Comparison of ENCODE assay signal across 8 cellular contexts in the genomic region with DNA sequence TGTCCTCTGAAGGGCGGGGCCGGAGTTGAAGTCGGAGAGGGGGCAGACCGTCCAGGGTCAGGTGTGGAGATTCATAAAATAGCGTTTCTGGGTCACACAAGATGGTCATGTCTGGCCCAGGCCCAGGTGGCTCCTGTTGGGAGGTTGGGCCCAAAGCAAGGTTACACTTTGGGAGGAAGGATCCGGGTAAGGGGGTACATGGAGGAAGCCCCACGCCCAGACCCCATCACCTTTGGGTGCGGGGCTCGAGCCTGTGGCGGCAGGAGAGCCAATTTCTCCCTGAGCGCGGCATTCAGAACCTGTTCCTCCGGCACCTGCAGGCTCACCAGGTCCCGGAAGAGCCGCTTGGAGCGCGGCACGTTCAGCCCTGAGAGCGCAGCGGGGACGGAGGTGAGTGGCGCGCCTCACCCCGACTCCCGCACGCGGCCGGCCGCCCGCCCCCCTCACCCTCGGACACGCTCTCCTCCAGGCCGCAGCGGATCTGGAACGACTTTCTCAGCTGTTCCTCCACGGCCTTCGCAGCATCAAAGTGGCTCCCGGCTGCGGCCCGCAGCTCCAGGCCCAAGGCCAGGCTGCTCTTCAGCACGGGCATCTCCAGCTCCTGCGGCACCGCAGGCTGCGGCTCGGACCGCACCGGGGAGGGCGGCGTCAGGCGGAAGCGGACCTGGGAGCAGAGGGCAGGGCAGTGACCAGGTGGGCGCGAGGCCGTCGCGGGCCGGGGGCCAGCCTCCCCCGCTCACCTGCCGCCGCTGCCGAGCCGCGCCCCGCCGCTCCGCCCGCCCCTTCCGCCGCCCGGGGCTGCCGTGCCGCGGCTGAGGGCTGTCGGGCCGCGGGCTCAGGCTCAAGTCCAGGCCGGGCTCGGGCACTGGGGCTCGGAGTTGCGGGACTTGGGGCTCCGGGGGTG. TPM values are rescaled to one million over a fixed set of nuclear protein-coding genes. Genes with fewer than 3 reads are reported as not detected.
DNase-seq lines count a peak whose midpoint lies in the region; ATAC-seq, FAIRE-seq and TF ChIP-seq lines count a peak whose summit lies in the region.

No MANE protein-coding gene starts in this region.

- peaks cover 39% of the 10 kb centered on the region for H3F3A ChIP-seq in GM23338 (replicated peaks; ENCODE audit: low read depth)

- CTCF ChIA-PET in activated CD8-positive, alpha-beta T cell treated with anti-CD3 and anti-CD28 coated beads, Interleukin-2, amount 10 ng/mL, durations not matched to agents 7 days and 5 days (lab: Charles Lee), result interaction anchor here (0.7 to 2.2 kb wide), 7 partner anchors 9 to 246 kb away, joined by 3 to 9 read pairs (median 4); no protein-coding TSS in a partner anchor
- CTCF ChIA-PET in endothelial cell of umbilical vein (lab: Charles Lee), result interaction anchor here (1.0 to 1.7 kb wide), 4 partner anchors 9 to 20 kb away, joined by 3 to 9 read pairs (median 5); no protein-coding TSS in a partner anchor

- H3K9me2 ChIP-seq in GM23338 (ENCODE audit: insufficient read depth), result no peaks in the 10 kb centered on the region

- H3K36me3 ChIP-seq in GM23338 (ENCODE audit: insufficient read depth), result peaks cover 9% of the 10 kb centered on the region; the same call in 1 of the 2 replicates
- H3K36me3 ChIP-seq in endothelial cell of umbilical vein (ENCODE audit: control insufficient read depth in 2 of 2, extremely low read depth in 1 of 2, insufficient read depth in 2 of 2, low read length in 2 of 2), result peaks cover 5 to 20% of the 10 kb centered on the region in 2 experiments
- H3K36me3 ChIP-seq in thyroid gland, result peaks cover 17 to 20% of the 10 kb centered on the region in 2 donors

- peaks cover 19% of the 10 kb centered on the region for H3K27me3 Mint-ChIP-seq in GM23338 (ENCODE audit: insufficient read depth, low read depth, poor library complexity)
- no peaks in the 10 kb centered on the region for H3K27me3 Mint-ChIP-seq in activated CD8-positive, alpha-beta T cell treated with anti-CD3 and anti-CD28 coated beads, Interleukin-2, amount 10 ng/mL, durations not matched to agents 7 days and 5 days (ENCODE audit: low read depth)

- no peaks in the 10 kb centered on the region for H3K27me3 ChIP-seq in GM23338 (ENCODE audit: insufficient read depth)
- no peaks in the 10 kb centered on the region for H3K27me3 ChIP-seq in endothelial cell of umbilical vein (ENCODE audit: control insufficient read depth in 2 of 2, insufficient read depth in 2 of 2, low read length in 2 of 2)
- no peaks in the 10 kb centered on the region for H3K27me3 ChIP-seq in thyroid gland

- H3K4me1 Mint-ChIP-seq in GM23338, result peaks cover 45% of the 10 kb centered on the region
- peaks cover 45% of the 10 kb centered on the region for H3K4me1 Mint-ChIP-seq in activated CD8-positive, alpha-beta T cell treated with anti-CD3 and anti-CD28 coated beads, Interleukin-2, amount 10 ng/mL, durations not matched to agents 7 days and 5 days (ENCODE audit: low read depth)

- H3K27ac Mint-ChIP-seq in GM23338, result peak overlapping the region; percentile 96
- peak overlapping the region; percentile 98 for H3K27ac Mint-ChIP-seq in activated CD8-positive, alpha-beta T cell treated with anti-CD3 and anti-CD28 coated beads, Interleukin-2, amount 10 ng/mL, durations not matched to agents 7 days and 5 days

- no peak for FAIRE-seq in endothelial cell of umbilical vein (lab: Jason Lieb, UNC)

- intact Hi-C loops in endothelial cell of umbilical vein (cut with micrococcal nuclease) (loop anchor here (1.0 to 2.0 kb wide), 3 partner anchors 7 to 15 kb away; partner anchors contain the start of gene ZCWPW1), thyroid gland (cut with DNase I) (no loop called here)

- H3K36me3 Mint-ChIP-seq in GM23338 (ENCODE audit: low read depth), result peaks cover 47% of the 10 kb centered on the region
- H3K36me3 Mint-ChIP-seq in activated CD8-positive, alpha-beta T cell treated with anti-CD3 and anti-CD28 coated beads, Interleukin-2, amount 10 ng/mL, durations not matched to agents 7 days and 5 days (ENCODE audit: low read depth), result peaks cover 54% of the 10 kb centered on the region

- H4K20me1 ChIP-seq in GM23338 (replicated peaks; ENCODE audit: insufficient read depth), result peaks cover 3% of the 10 kb centered on the region; the same call in 1 of the 2 replicates
- H4K20me1 ChIP-seq in endothelial cell of umbilical vein (replicated peaks; ENCODE audit: control insufficient read depth, extremely low read depth, insufficient read depth, low read length), result no peaks in the 10 kb centered on the region

- BruUV-seq in endothelial cell of umbilical vein (replicated peaks; lab: Mats Ljungman, UMichigan), result no TSS peak

- whole genome bisulfite sequencing in thyroid gland, 2 donors, result 9 to 16% methylated on average over 7 to 13 of the region's 81 CpGs

- dilution Hi-C loops in endothelial cell of umbilical vein (cut with MboI; ENCODE audit: extremely low pct_ligation_motif_present, low sequenced_read_pairs), result no loop called here

- H3K9me3 ChIP-seq in endothelial cell of umbilical vein (replicated peaks; ENCODE audit: control insufficient read depth, insufficient read depth, low read length) (no peaks in the 10 kb centered on the region), thyroid gland (no peaks in the 10 kb centered on the region)

- peaks cover 39% of the 10 kb centered on the region for H3K79me2 ChIP-seq in GM23338 (replicated peaks; ENCODE audit: insufficient read depth)
- peaks cover 41% of the 10 kb centered on the region for H3K79me2 ChIP-seq in endothelial cell of umbilical vein (ENCODE audit: control insufficient read depth, insufficient read depth, low read length)

- H2AFZ ChIP-seq in GM23338 (no peak overlapping the region), endothelial cell of umbilical vein (ENCODE audit: low read depth, low read length) (no peak overlapping the region)

- H3K4me2 ChIP-seq in GM23338 (peak overlapping the region; percentile 98), endothelial cell of umbilical vein (ENCODE audit: insufficient read depth, low read length) (peak overlapping the region; percentile 27)

- ATAC-seq in GM23338, result peak; percentile 43
- ATAC-seq in activated CD8-positive, alpha-beta T cell treated with anti-CD3 and anti-CD28 coated beads, Interleukin-2, amount 10 ng/mL, durations not matched to agents 7 days and 5 days, result peak; percentile 42

- H3K9me1 ChIP-seq in endothelial cell of umbilical vein (replicated peaks; ENCODE audit: control insufficient read depth, extremely low read depth, insufficient read depth, low read length), result no peaks in the 10 kb centered on the region

- peak overlapping the region; percentile 83 for H3K27ac ChIP-seq in GM23338 (ENCODE audit: low read depth)
- H3K27ac ChIP-seq in endothelial cell of umbilical vein (ENCODE audit: insufficient read depth, low read depth, low read length), result peak overlapping the region; percentile 91
- H3K27ac ChIP-seq in thyroid gland, result peak overlapping the region; percentile 90 to 97 (median 94)

- H3K9me3 Mint-ChIP-seq in GM23338, result no peaks in the 10 kb centered on the region; the same call in 2 of the 3 replicates
- no peaks in the 10 kb centered on the region for H3K9me3 Mint-ChIP-seq in activated CD8-positive, alpha-beta T cell treated with anti-CD3 and anti-CD28 coated beads, Interleukin-2, amount 10 ng/mL, durations not matched to agents 7 days and 5 days (ENCODE audit: insufficient read depth)

- peak; percentile 66 for TF ChIP-seq POLR2A in endothelial cell of umbilical vein (IDR thresholded peaks at IDR 0.05; ENCODE audit: low read depth, low read length)
- no peak for TF ChIP-seq POLR2A in thyroid gland (IDR thresholded peaks at IDR 0.05)

- H3K4me3 ChIP-seq in GM12865 (ENCODE audit: low read depth, low read length) (peak overlapping the region; percentile 83), GM23338 (peak overlapping the region; percentile 70), endothelial cell of umbilical vein (replicated peaks in 1 of 3; ENCODE audit: insufficient read depth in 1 of 3, low read depth in 1 of 3, low read length in 3 of 3) (peak overlapping the region; percentile 51 to 81 (median 54)), thyroid gland (replicated peaks in 1 of 3) (peak overlapping the region; percentile 70 to 84 (median 76))

- DNase-seq in GM12865 (ENCODE audit: low read depth) (peak; percentile 69), GM23338 (ENCODE audit: low spot score) (peak; percentile 64), LoVo (ENCODE audit: low spot score) (peak; percentile 37), endothelial cell of umbilical vein (ENCODE audit: low read depth, low spot score) (peak; percentile 33), myocyte (ENCODE audit: low read depth) (peak; percentile 66), thyroid gland (peak; percentile 50 to 52), superior temporal gyrus (ENCODE audit: extremely low spot score) (no peak)
- peak; percentile 61 for DNase-seq in activated CD8-positive, alpha-beta T cell treated with anti-CD3 and anti-CD28 coated beads, Interleukin-2, amount 10 ng/mL, durations not matched to agents 7 days and 5 days

- H3K9ac ChIP-seq in endothelial cell of umbilical vein (replicated peaks; ENCODE audit: extremely low read depth, insufficient read depth, low read length), result peak overlapping the region; percentile 93

- H3K4me1 ChIP-seq in GM23338 (ENCODE audit: insufficient read depth), result peaks cover 28% of the 10 kb centered on the region; the same call in 1 of the 2 replicates
- H3K4me1 ChIP-seq in endothelial cell of umbilical vein (ENCODE audit: control insufficient read depth, extremely low read depth, insufficient read depth, low read length), result peaks cover 31% of the 10 kb centered on the region
- peaks cover 32 to 54% of the 10 kb centered on the region in 2 donors for H3K4me1 ChIP-seq in thyroid gland

- TF ChIP-seq CTCF in GM12865 (IDR thresholded peaks at IDR 0.05; ENCODE audit: insufficient read depth, low read depth, low read length, missing control alignments) (no peak), GM23338 (conservative IDR thresholded peaks at IDR 0.05; ENCODE audit: low read depth in 2 of 2) (no peak), endothelial cell of umbilical vein (IDR thresholded peaks at IDR 0.05; ENCODE audit: extremely low read depth in 1 of 2, insufficient read depth in 1 of 2, low read depth in 1 of 2, low read length in 2 of 2) (no peak), thyroid gland (IDR thresholded peaks at IDR 0.05) (no peak)

- POLR2A ChIA-PET in activated CD8-positive, alpha-beta T cell treated with anti-CD3 and anti-CD28 coated beads, Interleukin-2, amount 10 ng/mL, durations not matched to agents 7 days and 5 days (lab: Charles Lee), result interaction anchor here (0.6 to 1.8 kb wide), 5 partner anchors 9 to 883 kb away, joined by 3 to 14 read pairs (median 5); no protein-coding TSS in a partner anchor
- POLR2A ChIA-PET in endothelial cell of umbilical vein (lab: Charles Lee), result interaction anchor here (1.0 to 1.7 kb wide), 2 partner anchors 9 to 19 kb away, joined by 4 to 9 read pairs; no protein-coding TSS in a partner anchor

- H3K4me3 Mint-ChIP-seq in GM23338, result peak overlapping the region; percentile 88
- peak overlapping the region; percentile 92 for H3K4me3 Mint-ChIP-seq in activated CD8-positive, alpha-beta T cell treated with anti-CD3 and anti-CD28 coated beads, Interleukin-2, amount 10 ng/mL, durations not matched to agents 7 days and 5 days

RNA-seq across cellular contexts. Expression of gene PPP1R35, which starts 0.6 kb away (rescaled TPM):
- total RNA-seq in GM23338 (2014; rRNA removed; shearing (Covaris generic)), result 47.8 and 58.9 TPM in 2 replicates
- polyA plus RNA-seq in GM23338 (2016; fragmentation: Nextera tagmentation; extraction: Ambion mirVana) (89.3 and 106 TPM in 2 replicates), endothelial cell of umbilical vein (37.7 and 47.9 TPM in 2 replicates)
- 10 to 100 TPM; 84.0 to 90.1 TPM for total RNA-seq in activated CD8-positive, alpha-beta T cell treated with anti-CD3 and anti-CD28 coated beads, Interleukin-2, amount 10 ng/mL, durations not matched to agents 7 days and 5 days
- total RNA-seq in endothelial cell of umbilical vein (42.4 and 46.1 TPM in 2 replicates), myocyte (42.2 and 44.3 TPM in 2 replicates), thyroid gland (10 to 100 TPM; 28.4 to 67.2 (median 45.5) TPM)
- 25.7 and 37.0 TPM in 2 replicates for polyA plus RNA-seq in endothelial cell of umbilical vein (2011; cell fraction: cytosol; rRNA removed)
- 49.8 and 50.0 TPM in 2 replicates for polyA plus RNA-seq in endothelial cell of umbilical vein (2011; cell fraction: nucleus; rRNA removed)
- 19.9 and 29.5 TPM in 2 replicates for polyA plus RNA-seq in endothelial cell of umbilical vein (2012)
- 4.9 and 11.9 TPM in 2 replicates for polyA minus RNA-seq in endothelial cell of umbilical vein
- 33.5 TPM for polyA minus RNA-seq in endothelial cell of umbilical vein (2011; cell fraction: cytosol; rRNA and poly(A)+ RNA removed)
- polyA minus RNA-seq in endothelial cell of umbilical vein (2011; cell fraction: nucleus; rRNA and poly(A)+ RNA removed), result 7.4 and 13.6 TPM in 2 replicates
- 27.2 TPM for polyA plus RNA-seq in myocyte (2012)

RNA-seq across cellular contexts. Expression of gene MEPCE, which starts 6.0 kb away (rescaled TPM):
- 21.7 and 32.6 TPM in 2 replicates for total RNA-seq in GM23338 (2014; rRNA removed; shearing (Covaris generic))
- polyA plus RNA-seq in GM23338 (2016; fragmentation: Nextera tagmentation; extraction: Ambion mirVana) (10.0 and 11.4 TPM in 2 replicates), endothelial cell of umbilical vein (23.3 and 24.3 TPM in 2 replicates)
- total RNA-seq in activated CD8-positive, alpha-beta T cell treated with anti-CD3 and anti-CD28 coated beads, Interleukin-2, amount 10 ng/mL, durations not matched to agents 7 days and 5 days, result 10 to 100 TPM; 40.4 to 45.4 TPM
- total RNA-seq in endothelial cell of umbilical vein (37.1 and 45.8 TPM in 2 replicates), myocyte (38.1 and 41.3 TPM in 2 replicates), thyroid gland (10 to 100 TPM; 42.9 to 48.7 (median 45.6) TPM)
- 19.6 and 21.4 TPM in 2 replicates for polyA plus RNA-seq in endothelial cell of umbilical vein (2011; cell fraction: cytosol; rRNA removed)
- 31.3 and 32.3 TPM in 2 replicates for polyA plus RNA-seq in endothelial cell of umbilical vein (2011; cell fraction: nucleus; rRNA removed)
- polyA plus RNA-seq in endothelial cell of umbilical vein (2012), result 23.6 and 26.8 TPM in 2 replicates
- polyA minus RNA-seq in endothelial cell of umbilical vein, result 35.8 and 41.5 TPM in 2 replicates
- 39.5 TPM for polyA minus RNA-seq in endothelial cell of umbilical vein (2011; cell fraction: cytosol; rRNA and poly(A)+ RNA removed)
- polyA minus RNA-seq in endothelial cell of umbilical vein (2011; cell fraction: nucleus; rRNA and poly(A)+ RNA removed), result 20.8 and 30.8 TPM in 2 replicates
- polyA plus RNA-seq in myocyte (2012), result 42.4 TPM

RNA-seq across cellular contexts. Expression of gene ZCWPW1, which starts 7.2 kb away (rescaled TPM):
- 0.59 and 1.0 TPM in 2 replicates for total RNA-seq in GM23338 (2014; rRNA removed; shearing (Covaris generic))
- polyA plus RNA-seq in GM23338 (2016; fragmentation: Nextera tagmentation; extraction: Ambion mirVana), result 2.7 and 4.3 TPM in 2 replicates
- 1 to 10 TPM; 2.6 to 2.8 TPM for total RNA-seq in activated CD8-positive, alpha-beta T cell treated with anti-CD3 and anti-CD28 coated beads, Interleukin-2, amount 10 ng/mL, durations not matched to agents 7 days and 5 days
- 0.31 and 0.48 TPM in 2 replicates for total RNA-seq in endothelial cell of umbilical vein
- 0.30 and 0.32 TPM in 2 replicates for polyA plus RNA-seq in endothelial cell of umbilical vein
- polyA plus RNA-seq in endothelial cell of umbilical vein (2011; cell fraction: cytosol; rRNA removed), result 0.25 and 0.30 TPM in 2 replicates
- 0.99 and 1.3 TPM in 2 replicates for polyA plus RNA-seq in endothelial cell of umbilical vein (2011; cell fraction: nucleus; rRNA removed)
- polyA plus RNA-seq in endothelial cell of umbilical vein (2012), result 0.70 and 0.89 TPM in 2 replicates
- polyA minus RNA-seq in endothelial cell of umbilical vein, result 0.41 TPM in 1 of 2 replicates, not detected in the other
- polyA minus RNA-seq in endothelial cell of umbilical vein (2011; cell fraction: cytosol; rRNA and poly(A)+ RNA removed), result 1.2 TPM
- polyA minus RNA-seq in endothelial cell of umbilical vein (2011; cell fraction: nucleus; rRNA and poly(A)+ RNA removed), result 0.91 TPM in 1 of 2 replicates, not detected in the other
- total RNA-seq in myocyte, result 4.9 and 8.3 TPM in 2 replicates
- 8.3 TPM for polyA plus RNA-seq in myocyte (2012)
- 1 to 10 TPM; 3.6 to 7.1 (median 4.3) TPM for total RNA-seq in thyroid gland

RNA-seq across cellular contexts. Expression of gene SPACDR, which starts 28.4 kb away (rescaled TPM):
- total RNA-seq in GM23338 (2014; rRNA removed; shearing (Covaris generic)), result 0.52 TPM in 1 of 2 replicates, not detected in the other
- 0.42 TPM in 1 of 2 replicates, not detected in the other for polyA plus RNA-seq in GM23338 (2016; fragmentation: Nextera tagmentation; extraction: Ambion mirVana)
- total RNA-seq in activated CD8-positive, alpha-beta T cell treated with anti-CD3 and anti-CD28 coated beads, Interleukin-2, amount 10 ng/mL, durations not matched to agents 7 days and 5 days, result 1 to 10 TPM; 2.7 to 3.6 TPM
- total RNA-seq in endothelial cell of umbilical vein, result 1.5 and 4.1 TPM in 2 replicates
- polyA plus RNA-seq in endothelial cell of umbilical vein, result 1.6 and 1.9 TPM in 2 replicates
- polyA plus RNA-seq in endothelial cell of umbilical vein (2011; cell fraction: cytosol; rRNA removed), result 1.4 and 1.9 TPM in 2 replicates
- 4.6 and 5.6 TPM in 2 replicates for polyA plus RNA-seq in endothelial cell of umbilical vein (2011; cell fraction: nucleus; rRNA removed)
- polyA plus RNA-seq in endothelial cell of umbilical vein (2012), result 3.3 and 3.9 TPM in 2 replicates
- polyA minus RNA-seq in endothelial cell of umbilical vein, result 0.76 and 2.3 TPM in 2 replicates
- 1.0 TPM for polyA minus RNA-seq in endothelial cell of umbilical vein (2011; cell fraction: cytosol; rRNA and poly(A)+ RNA removed)
- not detected in 2 replicates for polyA minus RNA-seq in endothelial cell of umbilical vein (2011; cell fraction: nucleus; rRNA and poly(A)+ RNA removed)
- 0.31 and 0.48 TPM in 2 replicates for total RNA-seq in myocyte
- polyA plus RNA-seq in myocyte (2012), result 0.55 TPM
- total RNA-seq in thyroid gland, result 1 to 10 TPM in 1 of 4 donors, not detected in 3; 2.0 TPM

RNA-seq across cellular contexts. Expression of gene TSC22D4, which starts 43.4 kb away (rescaled TPM):
- total RNA-seq in GM23338 (2014; rRNA removed; shearing (Covaris generic)), result 22.6 and 24.9 TPM in 2 replicates
- polyA plus RNA-seq in GM23338 (2016; fragmentation: Nextera tagmentation; extraction: Ambion mirVana) (14.6 and 16.4 TPM in 2 replicates), endothelial cell of umbilical vein (40.1 and 52.5 TPM in 2 replicates)
- 100 to 1,000 TPM; 129 to 132 TPM for total RNA-seq in activated CD8-positive, alpha-beta T cell treated with anti-CD3 and anti-CD28 coated beads, Interleukin-2, amount 10 ng/mL, durations not matched to agents 7 days and 5 days
- total RNA-seq in endothelial cell of umbilical vein (66.3 and 84.4 TPM in 2 replicates), myocyte (32.9 and 34.6 TPM in 2 replicates), thyroid gland (10 to 100 TPM; 22.7 to 37.8 (median 27.9) TPM)
- polyA plus RNA-seq in endothelial cell of umbilical vein (2011; cell fraction: cytosol; rRNA removed), result 30.4 and 41.3 TPM in 2 replicates
- 34.7 and 40.8 TPM in 2 replicates for polyA plus RNA-seq in endothelial cell of umbilical vein (2011; cell fraction: nucleus; rRNA removed)
- 37.8 and 44.8 TPM in 2 replicates for polyA plus RNA-seq in endothelial cell of umbilical vein (2012)
- 18.3 and 20.1 TPM in 2 replicates for polyA minus RNA-seq in endothelial cell of umbilical vein
- polyA minus RNA-seq in endothelial cell of umbilical vein (2011; cell fraction: cytosol; rRNA and poly(A)+ RNA removed), result 22.2 TPM
- 9.5 and 17.6 TPM in 2 replicates for polyA minus RNA-seq in endothelial cell of umbilical vein (2011; cell fraction: nucleus; rRNA and poly(A)+ RNA removed)
- 24.5 TPM for polyA plus RNA-seq in myocyte (2012)
